24 cellular contexts compared by ENCODE assay signal in genomic region chr11:92492372-92492771, GRCh38.
DNase-seq lines count a peak whose midpoint lies in the region; ATAC-seq and TF ChIP-seq lines count a peak whose summit lies in the region.
"Had no signal": no experiment of that assay in that cellular context is flagged by ENCODE, and none has a peak within 500 bp of the region (broad histone marks: within the 10 kb centered on the region; RNA-seq: fewer than 3 reads in every experiment).

No MANE protein-coding gene starts in this region.

- POLR2A ChIA-PET in activated naive CD8-positive, alpha-beta T cell treated with anti-CD3 and anti-CD28 coated beads, Interleukin-2, amount 10 ng/mL, durations not matched to agents 7 days and 5 days (lab: Charles Lee): no interaction called here
- POLR2A ChIA-PET in SK-N-SH (lab: Yijun Ruan, JAX): interaction anchor here (0.6 kb wide), 1 partner anchor 211 kb away, joined by 3 read pairs; no protein-coding TSS in a partner anchor

- H3K4me3 ChIP-seq in SK-N-SH (ENCODE audit: low read depth in 2 of 2, low read length in 1 of 2): no peak overlapping the region
- H3K4me3 ChIP-seq: A549, BLaER1, GM12878 had no signal

- no peak for DNase-seq in activated naive CD8-positive, alpha-beta T cell treated with anti-CD3 and anti-CD28 coated beads, Interleukin-2, amount 10 ng/mL, durations not matched to agents 7 days and 5 days
- no peak for DNase-seq in activated naive CD8-positive, alpha-beta T cell treated with anti-CD3 and anti-CD28 coated beads for 36 hours
- DNase-seq in SK-N-SH (peak; percentile 63), Kasumi-1 (lab: John Stamatoyannopoulos, UW) (no peak), pons (ENCODE audit: low spot score) (no peak)
- DNase-seq: AML-193; C1 segment of cervical spinal cord; CD4-positive, alpha-beta memory T cell; CD4-positive, CD25-positive, alpha-beta regulatory T cell; CD8-positive, alpha-beta memory T cell; COR-L47; DMS 273 treated with DMSO at 0.1 percent for 48 hours; DMS153; DMS53; DMS79; DND-41; EL; GDM1 had no signal

- H3K4me1 ChIP-seq in SK-N-SH (ENCODE audit: control insufficient read depth in 1 of 2, insufficient read depth in 2 of 2, low read depth in 1 of 2, low read length in 1 of 2): peaks cover 0 to 4% of the 10 kb centered on the region in 2 experiments; a peak in 2 of 4 replicates
- H3K4me1 ChIP-seq: A549, BLaER1 had no signal

- H3K27ac Mint-ChIP-seq in activated naive CD8-positive, alpha-beta T cell treated with anti-CD3 and anti-CD28 coated beads, Interleukin-2, amount 10 ng/mL, durations not matched to agents 7 days and 5 days: peak overlapping the region; percentile 58
- H3K27ac Mint-ChIP-seq in activated naive CD8-positive, alpha-beta T cell treated with anti-CD3 and anti-CD28 coated beads for 36 hours: no peak overlapping the region
- H3K27ac Mint-ChIP-seq: B cell; CD4-positive, CD25-positive, alpha-beta regulatory T cell; CD8-positive, alpha-beta memory T cell had no signal

- no peaks in the 10 kb centered on the region for H3K9me2 ChIP-seq in SK-N-SH

- no peaks in the 10 kb centered on the region for H3K36me3 Mint-ChIP-seq in activated naive CD8-positive, alpha-beta T cell treated with anti-CD3 and anti-CD28 coated beads, Interleukin-2, amount 10 ng/mL, durations not matched to agents 7 days and 5 days
- H3K36me3 Mint-ChIP-seq in activated naive CD8-positive, alpha-beta T cell treated with anti-CD3 and anti-CD28 coated beads for 36 hours: no peaks in the 10 kb centered on the region
- H3K36me3 Mint-ChIP-seq: CD14-positive monocyte; CD4-positive, alpha-beta memory T cell; CD4-positive, CD25-positive, alpha-beta regulatory T cell; CD8-positive, alpha-beta memory T cell had no signal

- H4K20me1 ChIP-seq in SK-N-SH (ENCODE audit: insufficient read depth): no peaks in the 10 kb centered on the region
- H4K20me1 ChIP-seq: BLaER1 had no signal

- H3K9me3 ChIP-seq in SK-N-SH: no peaks in the 10 kb centered on the region
- H3K9me3 ChIP-seq: A549, BLaER1 had no signal

- H3K9ac ChIP-seq in SK-N-SH: no peak overlapping the region
- H3K9ac ChIP-seq: BLaER1 had no signal

- H3K4me1 Mint-ChIP-seq in activated naive CD8-positive, alpha-beta T cell treated with anti-CD3 and anti-CD28 coated beads, Interleukin-2, amount 10 ng/mL, durations not matched to agents 7 days and 5 days: no peaks in the 10 kb centered on the region
- H3K4me1 Mint-ChIP-seq in activated naive CD8-positive, alpha-beta T cell treated with anti-CD3 and anti-CD28 coated beads for 36 hours: no peaks in the 10 kb centered on the region
- H3K4me1 Mint-ChIP-seq: B cell; CD14-positive monocyte; CD4-positive, alpha-beta memory T cell; CD4-positive, CD25-positive, alpha-beta regulatory T cell; CD8-positive, alpha-beta memory T cell had no signal

- no peaks in the 10 kb centered on the region for H3K27me3 Mint-ChIP-seq in activated naive CD8-positive, alpha-beta T cell treated with anti-CD3 and anti-CD28 coated beads, Interleukin-2, amount 10 ng/mL, durations not matched to agents 7 days and 5 days
- H3K27me3 Mint-ChIP-seq in activated naive CD8-positive, alpha-beta T cell treated with anti-CD3 and anti-CD28 coated beads for 36 hours: no peaks in the 10 kb centered on the region
- H3K27me3 Mint-ChIP-seq: B cell; CD4-positive, alpha-beta memory T cell; CD4-positive, CD25-positive, alpha-beta regulatory T cell had no signal

- no peak overlapping the region for H2AFZ ChIP-seq in SK-N-SH (ENCODE audit: low read depth)

- no peak overlapping the region for H3K4me2 ChIP-seq in SK-N-SH
- H3K4me2 ChIP-seq: A549, BLaER1 had no signal

- H3K79me2 ChIP-seq in SK-N-SH (ENCODE audit: insufficient read depth): no peaks in the 10 kb centered on the region

- 32% methylated on average over 1 of the region's 1 CpG for WGBS in SK-N-SH (ENCODE audit: low lambda C conversion rate)

- TF ChIP-seq CTCF in SK-N-SH (IDR thresholded peaks at IDR 0.05): no peak

- ATAC-seq in activated naive CD8-positive, alpha-beta T cell treated with anti-CD3 and anti-CD28 coated beads, Interleukin-2, amount 10 ng/mL, durations not matched to agents 7 days and 5 days (ENCODE audit: low read depth): no peak
- ATAC-seq: A549, GM12878 had no signal

- H3K9me3 Mint-ChIP-seq in activated naive CD8-positive, alpha-beta T cell treated with anti-CD3 and anti-CD28 coated beads, Interleukin-2, amount 10 ng/mL, durations not matched to agents 7 days and 5 days: no peaks in the 10 kb centered on the region
- H3K9me3 Mint-ChIP-seq in activated naive CD8-positive, alpha-beta T cell treated with anti-CD3 and anti-CD28 coated beads for 36 hours: no peaks in the 10 kb centered on the region

- H3K27me3 ChIP-seq in SK-N-SH (ENCODE audit: insufficient read depth): no peaks in the 10 kb centered on the region
- H3K27me3 ChIP-seq: BLaER1 had no signal

- H3K36me3 ChIP-seq in SK-N-SH (replicated peaks in 1 of 2; ENCODE audit: control insufficient read depth in 1 of 2, insufficient read depth in 2 of 2, low read length in 1 of 2): no peaks in the 10 kb centered on the region
- H3K36me3 ChIP-seq: BLaER1 had no signal

- CTCF ChIA-PET in SK-N-SH (lab: Yijun Ruan, JAX): interaction anchor here (0.5 to 1.4 kb wide), 3 partner anchors 11 to 715 kb away, joined by 3 to 5 read pairs (median 4); no protein-coding TSS in a partner anchor

- H3K27ac ChIP-seq in SK-N-SH (ENCODE audit: low read depth in 2 of 2, low read length in 1 of 2): no peak overlapping the region
- H3K27ac ChIP-seq: 22Rv1, A549, BLaER1 had no signal

- peak in 1 of 2 experiments; percentile 95; a peak in 2 of 4 replicates for TF ChIP-seq EP300 in SK-N-SH (IDR thresholded peaks at IDR 0.05; ENCODE audit: borderline replicate concordance in 1 of 2, low read depth in 1 of 2, low read length in 1 of 2)

- peak; percentile 14; the same call in 1 of the 2 replicates for TF ChIP-seq RAD21 in SK-N-SH (IDR thresholded peaks at IDR 0.05; ENCODE audit: low read length)

- H3K4me3 Mint-ChIP-seq in activated naive CD8-positive, alpha-beta T cell treated with anti-CD3 and anti-CD28 coated beads, Interleukin-2, amount 10 ng/mL, durations not matched to agents 7 days and 5 days: no peak overlapping the region
- no peak overlapping the region for H3K4me3 Mint-ChIP-seq in activated naive CD8-positive, alpha-beta T cell treated with anti-CD3 and anti-CD28 coated beads for 36 hours
- H3K4me3 Mint-ChIP-seq: B cell; CD14-positive monocyte; CD4-positive, alpha-beta memory T cell; CD4-positive, CD25-positive, alpha-beta regulatory T cell; CD8-positive, alpha-beta memory T cell had no signal

- H3F3A ChIP-seq in SK-N-SH (replicated peaks; ENCODE audit: insufficient read depth): no peaks in the 10 kb centered on the region

TF ChIP-seq in SK-N-SH, 30 proteins besides CTCF, POLR2A, EP300 and RAD21 (continues in another document):
- TF ChIP-seq MEF2A (IDR thresholded peaks at IDR 0.05; ENCODE audit: borderline replicate concordance, low read depth): no peak
- TF ChIP-seq IRF3 (IDR thresholded peaks at IDR 0.05; ENCODE audit: low read depth, low read length): no peak; the same call in 1 of the 2 replicates
- TF ChIP-seq TEAD4 (IDR thresholded peaks at IDR 0.05; ENCODE audit: borderline replicate concordance, insufficient read depth): peak; percentile 62; the same call in 1 of the 2 replicates
- TF ChIP-seq REST (IDR thresholded peaks at IDR 0.05; ENCODE audit: low read depth, low read length): no peak
- no peak for TF ChIP-seq FOXM1 (IDR thresholded peaks at IDR 0.05; ENCODE audit: low read depth)
- TF ChIP-seq, protein P1, sequence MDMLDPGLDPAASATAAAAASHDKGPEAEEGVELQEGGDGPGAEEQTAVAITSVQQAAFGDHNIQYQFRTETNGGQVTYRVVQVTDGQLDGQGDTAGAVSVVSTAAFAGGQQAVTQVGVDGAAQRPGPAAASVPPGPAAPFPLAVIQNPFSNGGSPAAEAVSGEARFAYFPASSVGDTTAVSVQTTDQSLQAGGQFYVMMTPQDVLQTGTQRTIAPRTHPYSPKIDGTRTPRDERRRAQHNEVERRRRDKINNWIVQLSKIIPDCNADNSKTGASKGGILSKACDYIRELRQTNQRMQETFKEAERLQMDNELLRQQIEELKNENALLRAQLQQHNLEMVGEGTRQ (IDR thresholded peaks at IDR 0.05; ENCODE audit: borderline replicate concordance, low read depth, low read length): no peak
- no peak for TF ChIP-seq FOSL2 (IDR thresholded peaks at IDR 0.05; ENCODE audit: borderline replicate concordance, low read depth)
- peak; percentile 52; the same call in 1 of the 2 replicates for TF ChIP-seq POLR2AphosphoS5 (IDR thresholded peaks at IDR 0.05; ENCODE audit: low read depth, low read length)
